ENCODE assay signal across 29 cellular contexts in genomic region chr12:74922117-74922516, GRCh38.
"Had no signal": no experiment of that assay in that cellular context is flagged by ENCODE, and none has a peak within 500 bp of the region (broad histone marks: within the 10 kb centered on the region; RNA-seq: fewer than 3 reads in every experiment).

No MANE protein-coding gene starts in this region.

- H3K4me2 ChIP-seq: smooth muscle cell had no signal

- H3K4me3 ChIP-seq: coronary artery, esophagus muscularis mucosa, heart right ventricle, lung, mucosa of descending colon, smooth muscle cell, stomach, thyroid gland had no signal

- H3K9me3 ChIP-seq: mucosa of descending colon, neutrophil, stomach, thyroid gland had no signal

- DNase-seq: dermis blood vessel endothelial cell; effector memory CD4-positive, alpha-beta T cell; foreskin keratinocyte; glutamatergic neuron; heart right ventricle; hippocampal formation; kidney glomerular epithelial cell; left colon; left ventricle myocardium superior; mucosa of descending colon; naive thymus-derived CD4-positive, alpha-beta T cell; stimulated activated CD4-positive, alpha-beta T cell treated with anti-CD3 and anti-CD28 coated beads, Interleukin-12 subunit alpha, Interleukin-12 subunit beta, amount 100 ng/mL, for 4 hours; stimulated activated CD4-positive, alpha-beta T cell treated with anti-CD3 and anti-CD28 coated beads, Interleukin-1b, Interleukin-23, amount 100 ng/mL, for 48 hours; stimulated activated CD4-positive, alpha-beta T cell treated with anti-CD3 and anti-CD28 coated beads, Interleukin-4, amount 100 ng/mL, for 1 hour; stimulated activated CD8-positive, alpha-beta memory T cell treated with anti-CD3 and anti-CD28 coated beads, Interleukin-4, amount 100 ng/mL, for 48 hours; stimulated activated naive CD4-positive, alpha-beta T cell treated with Interleukin-2 at 50 U/mL for 16 hours; stomach; thyroid gland; trophoblast cell had no signal

- ATAC-seq: foreskin keratinocyte; heart right ventricle; left colon; left ventricle myocardium superior; mucosa of descending colon; naive thymus-derived CD4-positive, alpha-beta T cell; sciatic nerve had no signal

- H3K27me3 ChIP-seq: esophagus muscularis mucosa, foreskin keratinocyte, heart right ventricle, neutrophil, stomach, thyroid gland had no signal

- H3K4me1 Mint-ChIP-seq: central memory CD8-positive, alpha-beta T cell; memory B cell; naive thymus-derived CD4-positive, alpha-beta T cell had no signal

- H3K36me3 Mint-ChIP-seq: memory B cell had no signal

- H3K4me1 ChIP-seq: esophagus muscularis mucosa, foreskin keratinocyte, heart right ventricle, parathyroid adenoma, stomach, thyroid gland had no signal

- H3K4me3 Mint-ChIP-seq: central memory CD8-positive, alpha-beta T cell; memory B cell; naive thymus-derived CD4-positive, alpha-beta T cell had no signal

- H3K27ac Mint-ChIP-seq: memory B cell; naive thymus-derived CD4-positive, alpha-beta T cell; progenitor cell of endocrine pancreas had no signal

- H3K79me2 ChIP-seq: parathyroid adenoma had no signal

- H3K27ac ChIP-seq: coronary artery, esophagus muscularis mucosa, foreskin keratinocyte, heart right ventricle, neutrophil, parathyroid adenoma, stomach, thyroid gland had no signal

- H2AFZ ChIP-seq: parathyroid adenoma had no signal

- H3K27me3 Mint-ChIP-seq: central memory CD8-positive, alpha-beta T cell; memory B cell; naive thymus-derived CD4-positive, alpha-beta T cell had no signal

- H3K36me3 ChIP-seq: esophagus muscularis mucosa, heart right ventricle, neutrophil, stomach, thyroid gland had no signal
